ENCODE assay signal across 9 cellular contexts in the genomic region with DNA sequence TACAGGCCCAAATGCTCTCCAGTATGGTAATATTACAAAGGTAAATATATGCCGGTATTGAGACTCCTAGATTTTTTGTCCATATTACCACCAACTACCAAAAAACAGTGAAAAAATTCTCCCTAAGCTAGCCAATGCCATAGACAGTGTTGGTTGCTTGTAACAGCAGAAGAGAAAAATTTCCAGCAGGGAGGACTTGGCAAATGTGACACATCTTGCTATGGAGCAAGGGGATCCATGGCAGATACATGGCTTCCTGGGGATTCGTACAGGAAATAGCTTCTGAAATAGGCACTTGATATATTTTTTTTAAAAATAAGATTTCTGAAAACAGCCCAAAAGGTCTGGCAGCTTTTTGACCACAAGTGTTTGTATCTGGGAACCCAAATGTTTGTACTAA. TPM values are rescaled to one million over a fixed set of nuclear protein-coding genes. Genes with fewer than 3 reads are reported as not detected.
"Had no signal": no experiment of that assay in that cellular context is flagged by ENCODE, and none has a peak within 500 bp of the region (broad histone marks: within the 10 kb centered on the region; RNA-seq: fewer than 3 reads in every experiment).

No MANE protein-coding gene starts in this region.

- H3K27ac ChIP-seq: HL-60 had no signal

- ATAC-seq: HepG2, K562 had no signal

- DNase-seq: IMR-90, KBM-7, KG1 had no signal

- H3K4me3 ChIP-seq: K562 had no signal

RNA-seq across cellular contexts. Expression of a gene that starts 14.6 kb away (rescaled TPM):
- total RNA-seq: HepG2, HT-29, HT1080, IMR-90, K562 had no signal
- polyA plus RNA-seq: HepG2, IgD-negative memory B cell, IMR-90, K562 had no signal
